ENCODE assay signal across 1 cellular context in the genomic region with DNA sequence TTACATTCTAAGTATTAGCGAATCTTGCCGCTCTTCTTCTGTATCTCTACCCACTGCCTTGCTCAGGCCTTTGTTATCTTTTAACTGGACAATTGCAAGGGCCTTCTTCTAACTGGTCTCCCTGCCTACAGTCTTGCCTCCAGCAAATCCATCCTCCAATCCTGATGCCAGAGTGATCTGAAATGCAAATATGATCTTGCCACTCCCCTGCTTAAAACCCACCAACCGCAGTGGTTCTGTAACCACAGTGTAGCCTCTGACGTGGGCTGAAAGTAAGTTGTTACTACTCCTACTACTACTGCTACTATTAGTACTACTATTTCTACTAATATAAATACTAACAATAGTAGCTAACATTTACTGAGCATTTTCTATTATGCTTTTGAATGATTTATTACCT.
TF ChIP-seq lines count a peak whose summit lies in the region.

No MANE protein-coding gene starts in this region.

TF ChIP-seq in SK-N-SH, 30 proteins besides CTCF, POLR2A, EP300 and RAD21:
- TF ChIP-seq NFIC (IDR thresholded peaks at IDR 0.05; ENCODE audit: borderline replicate concordance) (no peak), FOXM1 (IDR thresholded peaks at IDR 0.05; ENCODE audit: low read depth) (no peak), MEF2A (IDR thresholded peaks at IDR 0.05; ENCODE audit: borderline replicate concordance, low read depth) (no peak), JUND (IDR thresholded peaks at IDR 0.05) (no peak), SIN3A (IDR thresholded peaks at IDR 0.05; ENCODE audit: borderline replicate concordance, low read depth, low read length) (no peak), SMC3 (IDR thresholded peaks at IDR 0.05; ENCODE audit: low read depth, low read length) (no peak), GATA2 (CRISPR knock-in tag; IDR thresholded peaks at IDR 0.05) (no peak), FOXJ3 (CRISPR knock-in tag; IDR thresholded peaks at IDR 0.05) (no peak), MXI1 (IDR thresholded peaks at IDR 0.05; ENCODE audit: low read depth, low read length) (no peak), NRF1 (IDR thresholded peaks at IDR 0.05; ENCODE audit: low read depth, low read length) (no peak), TAF1 (IDR thresholded peaks at IDR 0.05; ENCODE audit: borderline replicate concordance, low read depth, low read length) (no peak)
- TF ChIP-seq, protein P1, sequence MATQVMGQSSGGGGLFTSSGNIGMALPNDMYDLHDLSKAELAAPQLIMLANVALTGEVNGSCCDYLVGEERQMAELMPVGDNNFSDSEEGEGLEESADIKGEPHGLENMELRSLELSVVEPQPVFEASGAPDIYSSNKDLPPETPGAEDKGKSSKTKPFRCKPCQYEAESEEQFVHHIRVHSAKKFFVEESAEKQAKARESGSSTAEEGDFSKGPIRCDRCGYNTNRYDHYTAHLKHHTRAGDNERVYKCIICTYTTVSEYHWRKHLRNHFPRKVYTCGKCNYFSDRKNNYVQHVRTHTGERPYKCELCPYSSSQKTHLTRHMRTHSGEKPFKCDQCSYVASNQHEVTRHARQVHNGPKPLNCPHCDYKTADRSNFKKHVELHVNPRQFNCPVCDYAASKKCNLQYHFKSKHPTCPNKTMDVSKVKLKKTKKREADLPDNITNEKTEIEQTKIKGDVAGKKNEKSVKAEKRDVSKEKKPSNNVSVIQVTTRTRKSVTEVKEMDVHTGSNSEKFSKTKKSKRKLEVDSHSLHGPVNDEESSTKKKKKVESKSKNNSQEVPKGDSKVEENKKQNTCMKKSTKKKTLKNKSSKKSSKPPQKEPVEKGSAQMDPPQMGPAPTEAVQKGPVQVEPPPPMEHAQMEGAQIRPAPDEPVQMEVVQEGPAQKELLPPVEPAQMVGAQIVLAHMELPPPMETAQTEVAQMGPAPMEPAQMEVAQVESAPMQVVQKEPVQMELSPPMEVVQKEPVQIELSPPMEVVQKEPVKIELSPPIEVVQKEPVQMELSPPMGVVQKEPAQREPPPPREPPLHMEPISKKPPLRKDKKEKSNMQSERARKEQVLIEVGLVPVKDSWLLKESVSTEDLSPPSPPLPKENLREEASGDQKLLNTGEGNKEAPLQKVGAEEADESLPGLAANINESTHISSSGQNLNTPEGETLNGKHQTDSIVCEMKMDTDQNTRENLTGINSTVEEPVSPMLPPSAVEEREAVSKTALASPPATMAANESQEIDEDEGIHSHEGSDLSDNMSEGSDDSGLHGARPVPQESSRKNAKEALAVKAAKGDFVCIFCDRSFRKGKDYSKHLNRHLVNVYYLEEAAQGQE (IDR thresholded peaks at IDR 0.05; ENCODE audit: low read depth, low read length), result no peak
TF ChIP-seq in SK-N-SH: peak in this region for 0.
